10 cellular contexts compared by ENCODE assay signal in the genomic region with DNA sequence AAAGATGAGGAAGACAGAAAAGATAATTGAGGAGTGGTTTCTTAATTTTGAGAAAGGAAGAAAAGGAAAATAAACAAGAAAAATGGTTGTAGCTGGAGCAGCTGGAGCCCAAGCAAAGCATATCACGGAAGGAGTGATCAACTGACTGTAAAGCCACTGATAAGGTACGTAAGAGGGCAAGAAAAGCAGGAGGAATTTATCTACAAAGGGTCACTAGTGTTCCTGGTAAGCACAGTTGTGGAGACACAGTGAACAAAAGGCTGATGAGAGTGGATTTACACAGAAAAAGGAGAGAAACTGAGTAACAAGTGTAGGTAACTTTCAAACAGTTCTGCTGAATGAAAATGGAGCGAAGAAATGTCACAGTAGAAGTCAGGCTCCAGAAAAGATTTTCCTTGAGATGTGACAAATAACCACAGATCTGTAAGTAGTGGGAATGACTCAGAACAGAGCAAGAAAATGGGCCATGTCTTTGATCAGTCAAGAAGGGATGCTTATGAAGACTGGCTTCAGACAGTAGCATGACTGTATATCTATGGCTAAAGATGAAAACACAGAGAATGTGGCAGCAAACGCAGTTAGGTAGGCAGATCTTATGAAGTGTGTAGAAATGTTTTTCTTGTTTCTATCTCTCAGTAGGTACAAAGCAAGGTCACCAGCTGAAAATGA. TPM values are rescaled to one million over a fixed set of nuclear protein-coding genes. Genes with fewer than 3 reads are reported as not detected.
DNase-seq lines count a peak whose midpoint lies in the region; ATAC-seq and TF ChIP-seq lines count a peak whose summit lies in the region.
"Had no signal": no experiment of that assay in that cellular context is flagged by ENCODE, and none has a peak within 500 bp of the region (broad histone marks: within the 10 kb centered on the region; RNA-seq: fewer than 3 reads in every experiment).

No MANE protein-coding gene starts in this region.

- H3K27me3 Mint-ChIP-seq in activated naive CD4-positive, alpha-beta T cell treated with anti-CD3 and anti-CD28 coated beads, Interleukin-2, amount 10 ng/mL, durations not matched to agents 7 days and 5 days, result no peaks in the 10 kb centered on the region
- H3K27me3 Mint-ChIP-seq in chondrocyte (ENCODE audit: low read depth), result no peaks in the 10 kb centered on the region

- no peak for TF ChIP-seq CTCF in chondrocyte (IDR thresholded peaks at IDR 0.05)

- peak overlapping the region; percentile 88 for H3K27ac Mint-ChIP-seq in activated naive CD4-positive, alpha-beta T cell treated with anti-CD3 and anti-CD28 coated beads, Interleukin-2, amount 10 ng/mL, durations not matched to agents 7 days and 5 days
- peak overlapping the region; percentile 34 for H3K27ac Mint-ChIP-seq in chondrocyte (ENCODE audit: unreplicated experiment)

- peaks cover 37% of the 10 kb centered on the region for H3K36me3 Mint-ChIP-seq in activated naive CD4-positive, alpha-beta T cell treated with anti-CD3 and anti-CD28 coated beads, Interleukin-2, amount 10 ng/mL, durations not matched to agents 7 days and 5 days
- peaks cover 18% of the 10 kb centered on the region for H3K36me3 Mint-ChIP-seq in chondrocyte (ENCODE audit: low read depth)

- peaks cover 37% of the 10 kb centered on the region for H3K4me1 Mint-ChIP-seq in activated naive CD4-positive, alpha-beta T cell treated with anti-CD3 and anti-CD28 coated beads, Interleukin-2, amount 10 ng/mL, durations not matched to agents 7 days and 5 days
- H3K4me1 Mint-ChIP-seq in chondrocyte (ENCODE audit: low read depth), result no peaks in the 10 kb centered on the region

- CTCF ChIA-PET in activated naive CD4-positive, alpha-beta T cell treated with anti-CD3 and anti-CD28 coated beads, Interleukin-2, amount 10 ng/mL, durations not matched to agents 7 days and 5 days (lab: Charles Lee), result no interaction called here

- ATAC-seq in stimulated activated naive CD8-positive, alpha-beta T cell treated with anti-CD3 and anti-CD28 coated beads, Interleukin-15, Interleukin-2, amounts not matched to agents 100 U/mL and 50 U/mL, for 24 hours, result peak; percentile 99
- ATAC-seq in GM18867 (IDR thresholded peaks at IDR 0.05; ENCODE audit: unreplicated experiment), result no peak

- H3K9me3 Mint-ChIP-seq in activated naive CD4-positive, alpha-beta T cell treated with anti-CD3 and anti-CD28 coated beads, Interleukin-2, amount 10 ng/mL, durations not matched to agents 7 days and 5 days, result no peaks in the 10 kb centered on the region
- no peaks in the 10 kb centered on the region for H3K9me3 Mint-ChIP-seq in chondrocyte (ENCODE audit: low read depth)

- DNase-seq in activated naive CD4-positive, alpha-beta T cell treated with anti-CD3 and anti-CD28 coated beads, Interleukin-2, amount 10 ng/mL, durations not matched to agents 7 days and 5 days, result no peak
- DNase-seq in activated naive CD4-positive, alpha-beta T cell treated with anti-CD3 and anti-CD28 coated beads, Interleukin-2, amount 50 U/mL, for 16 hours, result no peak
- DNase-seq in RPMI7951 (ENCODE audit: low read depth) (peak; percentile 29), chondrocyte (ENCODE audit: low spot score) (no peak), NCI-H2171 (lab: John Stamatoyannopoulos, UW) (no peak), cerebellar nuclear complex (lab: John Stamatoyannopoulos, UW) (no peak)
- no peak for DNase-seq in stimulated activated naive CD8-positive, alpha-beta T cell treated with anti-CD3 and anti-CD28 coated beads, Interleukin-15, Interleukin-2, amounts not matched to agents 100 U/mL and 50 U/mL, for 24 hours
- DNase-seq: AML-193, NCI-H524 had no signal

- peak overlapping the region; percentile 5 for H3K4me3 Mint-ChIP-seq in activated naive CD4-positive, alpha-beta T cell treated with anti-CD3 and anti-CD28 coated beads, Interleukin-2, amount 10 ng/mL, durations not matched to agents 7 days and 5 days
- no peak overlapping the region for H3K4me3 Mint-ChIP-seq in chondrocyte (ENCODE audit: unreplicated experiment)

RNA-seq across cellular contexts. Expression of gene RBM34, which starts 45.6 kb away (rescaled TPM):
- 68.7 and 70.0 TPM in 2 replicates for total RNA-seq in RPMI7951 (2014; rRNA removed; shearing (Covaris generic))
- 67.6 to 83.8 TPM (median 72.9 TPM) in 3 replicates for total RNA-seq in chondrocyte
